Comparison of ENCODE assay signal across 26 cellular contexts in the genomic region with DNA sequence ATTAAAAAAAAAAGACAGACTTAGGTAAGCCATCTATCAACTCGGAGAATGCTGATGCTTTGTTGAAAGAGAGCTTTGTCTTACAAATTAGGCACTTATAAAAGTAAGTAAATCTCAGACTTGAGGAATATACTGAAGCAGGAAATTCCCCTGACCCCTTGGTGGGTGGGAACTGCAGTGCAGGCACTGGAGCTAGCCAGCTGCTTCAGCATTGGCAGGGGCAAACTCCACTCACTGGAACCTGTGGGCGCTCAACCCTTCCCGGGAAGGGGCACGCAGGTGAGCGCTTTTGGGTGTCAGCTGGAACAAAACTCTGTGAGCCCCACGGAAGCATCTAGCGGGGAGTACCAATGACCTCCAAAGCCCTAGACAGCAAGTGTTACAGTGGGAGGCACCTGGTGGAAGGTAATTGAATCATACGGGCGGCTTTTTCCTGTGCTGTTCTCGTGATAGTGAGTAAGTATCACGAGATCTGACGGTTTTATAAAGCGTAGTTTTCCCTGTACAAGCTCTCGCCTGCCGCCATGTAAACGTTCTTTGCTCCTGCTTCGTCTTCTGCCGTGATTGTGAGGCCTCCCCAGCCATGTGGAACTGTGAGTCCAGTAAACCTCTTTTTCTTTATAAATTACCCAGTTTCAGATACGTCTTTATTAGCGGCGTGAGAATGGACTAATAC.
"Had no signal": no experiment of that assay in that cellular context is flagged by ENCODE, and none has a peak within 500 bp of the region (broad histone marks: within the 10 kb centered on the region; RNA-seq: fewer than 3 reads in every experiment).

No MANE protein-coding gene starts in this region.

- H3K9me3 ChIP-seq: colonic mucosa, esophagus squamous epithelium, gastrocnemius medialis had no signal

- H3K4me1 ChIP-seq: colonic mucosa, esophagus squamous epithelium, gastrocnemius medialis, left ventricle myocardium inferior, neural progenitor cell, tibial nerve had no signal

- H3K36me3 Mint-ChIP-seq: activated naive CD8-positive, alpha-beta T cell treated with anti-CD3 and anti-CD28 coated beads, Interleukin-2, amount 10 ng/mL, durations not matched to agents 7 days and 5 days; mesothelial cell of epicardium; naive thymus-derived CD8-positive, alpha-beta T cell; stimulated activated effector memory CD8-positive, alpha-beta T cell treated with anti-CD3 and anti-CD28 coated beads, Interleukin-12 subunit alpha, Interleukin-12 subunit beta, amount 100 ng/mL, for 72 hours had no signal

- H3K4me3 ChIP-seq: colonic mucosa, dorsolateral prefrontal cortex, esophagus squamous epithelium, gastrocnemius medialis, left ventricle myocardium inferior, neural progenitor cell, tibial nerve had no signal

- H3K27ac Mint-ChIP-seq: activated B cell treated with CpG ODN at 0.5 μM for 24 hours; activated CD4-positive, alpha-beta T cell treated with anti-CD3 and anti-CD28 coated beads for 36 hours; activated naive CD8-positive, alpha-beta T cell treated with anti-CD3 and anti-CD28 coated beads, Interleukin-2, amount 10 ng/mL, durations not matched to agents 7 days and 5 days; activated T-helper 2 cell treated with anti-CD3 and anti-CD28 coated beads, Interferon-gamma antibody, Interleukin-2, Interleukin-4, amounts not matched to agents 10 μg/mL and 5 μg/mL and 100 μg/mL, durations not matched to agents 14 hours and 24 hours and 36 hours; effector memory CD8-positive, alpha-beta T cell; mesothelial cell of epicardium; naive thymus-derived CD8-positive, alpha-beta T cell; neural progenitor cell; stimulated activated effector memory CD8-positive, alpha-beta T cell treated with anti-CD3 and anti-CD28 coated beads, Interleukin-12 subunit alpha, Interleukin-12 subunit beta, amount 100 ng/mL, for 72 hours; stimulated activated naive CD8-positive, alpha-beta T cell treated with anti-CD3 and anti-CD28 coated beads, Interleukin-15, amount 100 ng/mL, for 72 hours had no signal

- ATAC-seq: activated CD4-positive, alpha-beta T cell treated with anti-CD3 and anti-CD28 coated beads for 36 hours; activated T-cell treated with anti-CD3 and anti-CD28 coated beads, Interleukin-2, amount 50 U/mL, for 4 hours; effector memory CD8-positive, alpha-beta T cell; gastrocnemius medialis; naive thymus-derived CD8-positive, alpha-beta T cell; sciatic nerve; stimulated activated effector memory CD8-positive, alpha-beta T cell treated with anti-CD3 and anti-CD28 coated beads, Interleukin-12 subunit alpha, Interleukin-12 subunit beta, amount 100 ng/mL, for 72 hours; stimulated activated naive CD8-positive, alpha-beta T cell treated with anti-CD3 and anti-CD28 coated beads, Interleukin-15, amount 100 ng/mL, for 72 hours had no signal

- H3K27me3 ChIP-seq: colonic mucosa, dorsolateral prefrontal cortex, esophagus squamous epithelium, gastrocnemius medialis, neural progenitor cell, tibial nerve had no signal

- DNase-seq: activated B cell treated with CpG ODN at 0.5 μM for 24 hours; activated CD4-positive, alpha-beta T cell treated with anti-CD3 and anti-CD28 coated beads for 36 hours; activated CD4-positive, alpha-beta T cell treated with anti-CD3 and anti-CD28 coated beads, Interleukin-2, amount 50 U/mL, for 4 hours; activated CD8-positive, alpha-beta memory T cell treated with anti-CD3 and anti-CD28 coated beads for 24 hours; activated CD8-positive, alpha-beta memory T cell treated with anti-CD3 and anti-CD28 coated beads, Interleukin-2, amount 50 U/mL, for 48 hours; activated naive CD4-positive, alpha-beta T cell treated with Interleukin-2 at 50 U/mL for 16 hours; activated naive CD8-positive, alpha-beta T cell treated with anti-CD3 and anti-CD28 coated beads, Interleukin-2, amount 10 ng/mL, durations not matched to agents 7 days and 5 days; activated T-cell treated with anti-CD3 and anti-CD28 coated beads, Interleukin-2, amount 50 U/mL, for 4 hours; amniotic stem cell; colonic mucosa; dorsolateral prefrontal cortex; effector memory CD8-positive, alpha-beta T cell; esophagus squamous epithelium; gastrocnemius medialis; hippocampal formation; left ventricle myocardium inferior; naive thymus-derived CD8-positive, alpha-beta T cell; small intestine; stimulated activated CD4-positive, alpha-beta T cell treated with anti-CD3 and anti-CD28 coated beads, Interleukin-2, amount 100 ng/mL, for 24 hours; stimulated activated naive CD8-positive, alpha-beta T cell treated with anti-CD3 and anti-CD28 coated beads, Interleukin-15, amount 100 ng/mL, for 72 hours had no signal

- H3K9me3 Mint-ChIP-seq: activated naive CD8-positive, alpha-beta T cell treated with anti-CD3 and anti-CD28 coated beads, Interleukin-2, amount 10 ng/mL, durations not matched to agents 7 days and 5 days; mesothelial cell of epicardium; stimulated activated naive CD8-positive, alpha-beta T cell treated with anti-CD3 and anti-CD28 coated beads, Interleukin-15, amount 100 ng/mL, for 72 hours had no signal

- H3K27me3 Mint-ChIP-seq: activated B cell treated with CpG ODN at 0.5 μM for 24 hours; activated CD4-positive, alpha-beta T cell treated with anti-CD3 and anti-CD28 coated beads for 36 hours; activated naive CD8-positive, alpha-beta T cell treated with anti-CD3 and anti-CD28 coated beads, Interleukin-2, amount 10 ng/mL, durations not matched to agents 7 days and 5 days; effector memory CD8-positive, alpha-beta T cell; naive thymus-derived CD8-positive, alpha-beta T cell; stimulated activated naive CD8-positive, alpha-beta T cell treated with anti-CD3 and anti-CD28 coated beads, Interleukin-15, amount 100 ng/mL, for 72 hours had no signal

- H3K4me3 Mint-ChIP-seq: activated B cell treated with CpG ODN at 0.5 μM for 24 hours; activated CD4-positive, alpha-beta T cell treated with anti-CD3 and anti-CD28 coated beads for 36 hours; activated naive CD8-positive, alpha-beta T cell treated with anti-CD3 and anti-CD28 coated beads, Interleukin-2, amount 10 ng/mL, durations not matched to agents 7 days and 5 days; activated T-cell treated with anti-CD3 and anti-CD28 coated beads, Interleukin-2, amount 50 U/mL, for 4 hours; effector memory CD8-positive, alpha-beta T cell; mesothelial cell of epicardium; naive thymus-derived CD8-positive, alpha-beta T cell; neural progenitor cell; stimulated activated effector memory CD8-positive, alpha-beta T cell treated with anti-CD3 and anti-CD28 coated beads, Interleukin-12 subunit alpha, Interleukin-12 subunit beta, amount 100 ng/mL, for 72 hours; stimulated activated naive CD8-positive, alpha-beta T cell treated with anti-CD3 and anti-CD28 coated beads, Interleukin-15, amount 100 ng/mL, for 72 hours had no signal

- H3K4me1 Mint-ChIP-seq: activated B cell treated with CpG ODN at 0.5 μM for 24 hours; activated CD4-positive, alpha-beta T cell treated with anti-CD3 and anti-CD28 coated beads for 36 hours; activated naive CD8-positive, alpha-beta T cell treated with anti-CD3 and anti-CD28 coated beads, Interleukin-2, amount 10 ng/mL, durations not matched to agents 7 days and 5 days; mesothelial cell of epicardium; naive thymus-derived CD8-positive, alpha-beta T cell; stimulated activated effector memory CD8-positive, alpha-beta T cell treated with anti-CD3 and anti-CD28 coated beads, Interleukin-12 subunit alpha, Interleukin-12 subunit beta, amount 100 ng/mL, for 72 hours; stimulated activated naive CD8-positive, alpha-beta T cell treated with anti-CD3 and anti-CD28 coated beads, Interleukin-15, amount 100 ng/mL, for 72 hours had no signal

- H3K36me3 ChIP-seq: colonic mucosa, esophagus squamous epithelium, gastrocnemius medialis, left ventricle myocardium inferior, neural progenitor cell, tibial nerve had no signal
